ENCODE assay signal across 24 cellular contexts in genomic region chr14:31678421-31679249, GRCh38.
"Had no signal": no experiment of that assay in that cellular context is flagged by ENCODE, and none has a peak within 500 bp of the region (broad histone marks: within the 10 kb centered on the region; RNA-seq: fewer than 3 reads in every experiment).

No MANE protein-coding gene starts in this region.

- H3K4me3 ChIP-seq: coronary artery, heart left ventricle, left ventricle myocardium inferior, neural progenitor cell, sigmoid colon, smooth muscle cell, thoracic aorta, upper lobe of left lung had no signal

- H3K4me2 ChIP-seq: neural progenitor cell, smooth muscle cell had no signal

- H3K27me3 ChIP-seq: heart left ventricle, neural progenitor cell, sigmoid colon, upper lobe of left lung had no signal

- H3K4me1 ChIP-seq: heart left ventricle, left ventricle myocardium inferior, neural progenitor cell, sigmoid colon, upper lobe of left lung had no signal

- ATAC-seq: activated CD4-positive, alpha-beta T cell treated with anti-CD3 and anti-CD28 coated beads for 36 hours; activated T-helper 17 cell treated with anti-CD3 and anti-CD28 coated beads, Interleukin-2, amount 50 U/mL, for 72 hours; naive thymus-derived CD8-positive, alpha-beta T cell had no signal

- FAIRE-seq: endometrium had no signal

- DNase-seq: activated B cell treated with CpG ODN at 0.5 μM for 24 hours; activated CD4-positive, alpha-beta T cell treated with anti-CD3 and anti-CD28 coated beads for 36 hours; activated CD4-positive, alpha-beta T cell treated with anti-CD3 and anti-CD28 coated beads, Interleukin-2, amount 50 U/mL, for 4 hours; activated CD8-positive, alpha-beta memory T cell treated with anti-CD3 and anti-CD28 coated beads for 24 hours; activated CD8-positive, alpha-beta memory T cell treated with anti-CD3 and anti-CD28 coated beads, Interleukin-2, amount 50 U/mL, for 4 hours; activated naive CD8-positive, alpha-beta T cell treated with anti-CD3 and anti-CD28 coated beads for 36 hours; activated T-cell treated with anti-CD3 and anti-CD28 coated beads, Interleukin-2, amount 50 U/mL, for 24 hours; amniotic stem cell; cerebellar nuclear complex; heart left ventricle; left ventricle myocardium inferior; naive thymus-derived CD8-positive, alpha-beta T cell; retina; sigmoid colon; stimulated activated CD4-positive, alpha-beta T cell treated with anti-CD3 and anti-CD28 coated beads, Interleukin-15, amount 100 ng/mL, for 24 hours; stimulated activated naive CD4-positive, alpha-beta T cell; T1000; upper lobe of left lung had no signal

- H3K36me3 ChIP-seq: heart left ventricle, left ventricle myocardium inferior, neural progenitor cell, sigmoid colon, thoracic aorta, upper lobe of left lung had no signal

- H2AFZ ChIP-seq: neural progenitor cell had no signal

- H3K9me3 ChIP-seq: sigmoid colon, thoracic aorta had no signal

- H3K9ac ChIP-seq: neural progenitor cell had no signal

- H3K27ac ChIP-seq: coronary artery, heart left ventricle, left ventricle myocardium inferior, neural progenitor cell, sigmoid colon, thoracic aorta, upper lobe of left lung had no signal
